Comparison of ENCODE assay signal across 26 cellular contexts in genomic region chr13:37515226-37515625, GRCh38.
"Had no signal": no experiment of that assay in that cellular context is flagged by ENCODE, and none has a peak within 500 bp of the region (broad histone marks: within the 10 kb centered on the region; RNA-seq: fewer than 3 reads in every experiment).

No MANE protein-coding gene starts in this region.

- H3K27me3 Mint-ChIP-seq: dendritic cell treated with granulocyte-macrophage colony-stimulating factor and Interleukin-4, amounts not matched to agents 40 ng/mL and 50 ng/mL, for 4 days; effector memory CD8-positive, alpha-beta T cell; naive B cell; naive thymus-derived CD8-positive, alpha-beta T cell had no signal

- H3K4me3 Mint-ChIP-seq: dendritic cell treated with granulocyte-macrophage colony-stimulating factor and Interleukin-4, amounts not matched to agents 40 ng/mL and 50 ng/mL, for 4 days; effector memory CD8-positive, alpha-beta T cell; endodermal cell; mesothelial cell of epicardium; naive B cell; naive thymus-derived CD8-positive, alpha-beta T cell had no signal

- H3K36me3 Mint-ChIP-seq: mesothelial cell of epicardium; naive B cell; naive thymus-derived CD8-positive, alpha-beta T cell had no signal

- H3K9me3 Mint-ChIP-seq: endodermal cell, mesothelial cell of epicardium had no signal

- H3K4me1 Mint-ChIP-seq: naive B cell; naive thymus-derived CD8-positive, alpha-beta T cell had no signal

- DNase-seq: colonic mucosa; effector CD8-positive, alpha-beta T cell; effector memory CD8-positive, alpha-beta T cell; endodermal cell; erythroblast; esophagus squamous epithelium; foreskin keratinocyte; heart right ventricle; hippocampal formation; left cardiac atrium; left lung; left ventricle myocardium superior; lower lobe of right lung; mesenchymal stem cell; mucosa of descending colon; naive B cell; naive thymus-derived CD8-positive, alpha-beta T cell had no signal

- H3K4me1 ChIP-seq: colonic mucosa, foreskin keratinocyte, gastroesophageal sphincter, heart right ventricle, left lung, lower lobe of right lung had no signal

- H3K27ac ChIP-seq: colonic mucosa, epithelial cell of prostate, esophagus squamous epithelium, foreskin keratinocyte, gastroesophageal sphincter, heart right ventricle, left lung, lower lobe of right lung had no signal

- H3K27me3 ChIP-seq: colonic mucosa, esophagus squamous epithelium, foreskin keratinocyte, gastroesophageal sphincter, heart right ventricle, left lung had no signal

- H3K9me3 ChIP-seq: colonic mucosa, esophagus squamous epithelium, gastroesophageal sphincter, heart right ventricle, left lung, lower lobe of right lung, mucosa of descending colon had no signal

- H3K36me3 ChIP-seq: colonic mucosa, esophagus squamous epithelium, gastroesophageal sphincter, heart right ventricle, left lung, lower lobe of right lung had no signal

- ATAC-seq: effector memory CD8-positive, alpha-beta T cell; esophagus mucosa; foreskin keratinocyte; gastroesophageal sphincter; heart right ventricle; left cardiac atrium; left lung; left ventricle myocardium superior; lower lobe of right lung; mucosa of descending colon; naive thymus-derived CD8-positive, alpha-beta T cell had no signal

- FAIRE-seq: endometrium, frontal cortex, islet of Langerhans, keratinocyte had no signal

- H3K4me3 ChIP-seq: colonic mucosa, esophagus squamous epithelium, gastroesophageal sphincter, heart right ventricle, left lung, lower lobe of right lung, mucosa of descending colon had no signal

- H3K27ac Mint-ChIP-seq: dendritic cell treated with granulocyte-macrophage colony-stimulating factor and Interleukin-4, amounts not matched to agents 40 ng/mL and 50 ng/mL, for 4 days; effector memory CD8-positive, alpha-beta T cell; endodermal cell; mesothelial cell of epicardium; naive B cell; naive thymus-derived CD8-positive, alpha-beta T cell had no signal
